Comparison of ENCODE assay signal across 16 cellular contexts in genomic region chr2:165833156-165833555, GRCh38. TPM values are rescaled to one million over a fixed set of nuclear protein-coding genes. Genes with fewer than 3 reads are reported as not detected.
DNase-seq lines count a peak whose midpoint lies in the region; ATAC-seq and TF ChIP-seq lines count a peak whose summit lies in the region.
"Had no signal": no experiment of that assay in that cellular context is flagged by ENCODE, and none has a peak within 500 bp of the region (broad histone marks: within the 10 kb centered on the region; RNA-seq: fewer than 3 reads in every experiment).

No MANE protein-coding gene starts in this region.

- no peak for ATAC-seq in HG02798 (IDR thresholded peaks at IDR 0.05; ENCODE audit: poor library complexity, unreplicated experiment)
- ATAC-seq in activated CD8-positive, alpha-beta T cell treated with anti-CD3 and anti-CD28 coated beads for 36 hours = no peak
- ATAC-seq: psoas muscle had no signal

- no peak overlapping the region for H3K4me3 Mint-ChIP-seq in activated CD8-positive, alpha-beta T cell treated with anti-CD3 and anti-CD28 coated beads for 36 hours

- no peak overlapping the region for H4K8ac ChIP-seq in mesenchymal stem cell (ENCODE audit: low read length)

- TF ChIP-seq CTCF in BJ (IDR thresholded peaks at IDR 0.05; ENCODE audit: insufficient read depth, low read depth, low read length) = no peak
- no peak for TF ChIP-seq CTCF in choroid plexus epithelial cell (conservative IDR thresholded peaks at IDR 0.05; ENCODE audit: low read depth, low read length)
- TF ChIP-seq CTCF in activated CD8-positive, alpha-beta T cell treated with anti-CD3 and anti-CD28 coated beads for 36 hours (IDR thresholded peaks at IDR 0.05) = no peak
- no peak for TF ChIP-seq CTCF in spleen (IDR thresholded peaks at IDR 0.05 in 8 of 11, conservative IDR thresholded peaks at IDR 0.05 in 3 of 11)

- H3K18ac ChIP-seq in mesenchymal stem cell (ENCODE audit: low read depth in 1 of 2, low read length in 2 of 2) = no peak overlapping the region

- no peak overlapping the region for H2BK5ac ChIP-seq in mesenchymal stem cell (ENCODE audit: low read depth, low read length, poor library complexity, severe bottlenecking)

- H4K91ac ChIP-seq in mesenchymal stem cell (ENCODE audit: low read length) = no peak overlapping the region

- H2AFZ ChIP-seq in mesenchymal stem cell (ENCODE audit: low read depth, low read length) = no peak overlapping the region

- no peak for TF ChIP-seq POLR2A in spleen (IDR thresholded peaks at IDR 0.05)

- no peaks in the 10 kb centered on the region for H3K9me3 Mint-ChIP-seq in activated CD8-positive, alpha-beta T cell treated with anti-CD3 and anti-CD28 coated beads for 36 hours

- no peaks in the 10 kb centered on the region for H3K36me3 ChIP-seq in BJ (ENCODE audit: control insufficient read depth, insufficient read depth, low read length)
- no peaks in the 10 kb centered on the region for H3K36me3 ChIP-seq in mesenchymal stem cell (ENCODE audit: control insufficient read depth in 1 of 2, insufficient read depth in 2 of 2, low read depth in 1 of 2, low read length in 2 of 2)
- no peaks in the 10 kb centered on the region for H3K36me3 ChIP-seq in spleen
- H3K36me3 ChIP-seq: vagina had no signal

- no peak overlapping the region for H3K23ac ChIP-seq in mesenchymal stem cell (ENCODE audit: low read length in 2 of 2)

- H3K27ac ChIP-seq in mesenchymal stem cell (ENCODE audit: low read length, poor library complexity, severe bottlenecking) (peak overlapping the region; percentile 18), spleen (no peak overlapping the region)
- H3K27ac ChIP-seq: HL-60, psoas muscle, vagina had no signal

- DNase-seq in BJ (ENCODE audit: low read depth) (peak; percentile 35), LHCN-M2 (ENCODE audit: low read depth) (peak; percentile 61), choroid plexus epithelial cell (ENCODE audit: low read depth) (peak; percentile 81), mesenchymal stem cell (peak; percentile 41), NOMO-1 (lab: John Stamatoyannopoulos, UW; ENCODE audit: unreplicated experiment in 2 of 2) (no peak), spleen (no peak)
- no peak for DNase-seq in activated CD8-positive, alpha-beta T cell treated with anti-CD3 and anti-CD28 coated beads for 36 hours
- DNase-seq: activated effector memory CD4-positive, alpha-beta T cell treated with Interleukin-2 at 50 U/mL for 16 hours; C1 segment of cervical spinal cord; psoas muscle; stimulated activated CD4-positive, alpha-beta T cell treated with anti-CD3 and anti-CD28 coated beads, Interleukin-4, amount 100 ng/mL, for 24 hours; stimulated activated naive CD4-positive, alpha-beta T cell had no signal

- no peaks in the 10 kb centered on the region for H3K36me3 Mint-ChIP-seq in activated CD8-positive, alpha-beta T cell treated with anti-CD3 and anti-CD28 coated beads for 36 hours (ENCODE audit: low read depth)

- H3K4me1 ChIP-seq in mesenchymal stem cell (ENCODE audit: control insufficient read depth, insufficient read depth, low read depth, low read length) (peaks cover 2% of the 10 kb centered on the region), spleen (no peaks in the 10 kb centered on the region)
- H3K4me1 ChIP-seq: psoas muscle, vagina had no signal

- H3K79me1 ChIP-seq in mesenchymal stem cell (replicated peaks; ENCODE audit: low read length, poor library complexity, severe bottlenecking) = no peaks in the 10 kb centered on the region

- H3K4me3 ChIP-seq in BJ (ENCODE audit: low read depth, low read length) (no peak overlapping the region), choroid plexus epithelial cell (ENCODE audit: low read depth, low read length) (no peak overlapping the region), mesenchymal stem cell (ENCODE audit: insufficient read depth in 1 of 2, low read depth in 1 of 2, low read length in 2 of 2) (no peak overlapping the region), spleen (no peak overlapping the region)
- H3K4me3 ChIP-seq: psoas muscle, vagina had no signal

- H3K9me3 ChIP-seq in mesenchymal stem cell (ENCODE audit: control insufficient read depth, low read length) = no peaks in the 10 kb centered on the region
- H3K9me3 ChIP-seq in spleen = no peaks in the 10 kb centered on the region
- H3K9me3 ChIP-seq: psoas muscle, vagina had no signal

- no peak overlapping the region for H3K9ac ChIP-seq in mesenchymal stem cell (ENCODE audit: low read length)

- no peak overlapping the region for H2BK12ac ChIP-seq in mesenchymal stem cell (ENCODE audit: low read length in 2 of 2)

- WGBS in mesenchymal stem cell = 70% methylated on average over 4 of the region's 4 CpGs
- WGBS in spleen, 5 donors = 89 to 97% (median 95%) methylated on average over 4 of the region's 4 CpGs

- CTCF ChIA-PET in BJ (lab: Yijun Ruan, JAX) = no interaction called here
- CTCF ChIA-PET in activated CD8-positive, alpha-beta T cell treated with anti-CD3 and anti-CD28 coated beads for 36 hours (lab: Charles Lee) = no interaction called here

- H3K4me2 ChIP-seq in mesenchymal stem cell (ENCODE audit: low read length, poor library complexity, severe bottlenecking) = no peak overlapping the region

- no peak overlapping the region for H3K27ac Mint-ChIP-seq in activated CD8-positive, alpha-beta T cell treated with anti-CD3 and anti-CD28 coated beads for 36 hours

- POLR2A ChIA-PET in BJ (lab: Charles Lee) = no interaction called here
- POLR2A ChIA-PET in activated CD8-positive, alpha-beta T cell treated with anti-CD3 and anti-CD28 coated beads for 36 hours (lab: Charles Lee) = no interaction called here

- H3K4me1 Mint-ChIP-seq in activated CD8-positive, alpha-beta T cell treated with anti-CD3 and anti-CD28 coated beads for 36 hours (ENCODE audit: low read depth) = no peaks in the 10 kb centered on the region

- intact Hi-C loops in activated CD8-positive, alpha-beta T cell treated with anti-CD3 and anti-CD28 coated beads for 36 hours (cut with micrococcal nuclease) = no loop called here
- intact Hi-C loops in spleen (cut with DNase I; ENCODE audit: low total_unique reads) = no loop called here

- H3K27me3 Mint-ChIP-seq in activated CD8-positive, alpha-beta T cell treated with anti-CD3 and anti-CD28 coated beads for 36 hours = no peaks in the 10 kb centered on the region

- H2BK120ac ChIP-seq in mesenchymal stem cell (ENCODE audit: low read depth, low read length) = no peak overlapping the region

- no peak overlapping the region for H2AK5ac ChIP-seq in mesenchymal stem cell (ENCODE audit: low read length, severe bottlenecking)

- H3K14ac ChIP-seq in mesenchymal stem cell (ENCODE audit: low read length in 2 of 2) = no peak overlapping the region

- H3K4ac ChIP-seq in mesenchymal stem cell (ENCODE audit: low read depth in 1 of 2, low read length in 2 of 2) = no peak overlapping the region

- no peak overlapping the region for H2BK15ac ChIP-seq in mesenchymal stem cell (ENCODE audit: low read depth, poor library complexity, severe bottlenecking)

- H3K27me3 ChIP-seq in BJ (ENCODE audit: control insufficient read depth, insufficient read depth, low read length) (no peaks in the 10 kb centered on the region), mesenchymal stem cell (ENCODE audit: control insufficient read depth in 1 of 2, insufficient read depth in 1 of 2, low read length in 2 of 2) (no peaks in the 10 kb centered on the region), spleen (replicated peaks in 1 of 7) (no peaks in the 10 kb centered on the region)
- H3K27me3 ChIP-seq: vagina had no signal

RNA-seq across cellular contexts. Expression of gene GALNT3, which starts 39.1 kb away (rescaled TPM):
- polyA plus RNA-seq in BJ (2011; rRNA removed) (2.4 and 5.4 TPM in 2 replicates), spleen (1 to 10 TPM; 5.6 to 8.2 (median 7.8) TPM)
- polyA minus RNA-seq in BJ (2011; rRNA and poly(A)+ RNA removed) = 3.3 and 5.0 TPM in 2 replicates
- total RNA-seq in LHCN-M2 (2014; rRNA removed) (1.5 and 2.6 TPM in 2 replicates), spleen (10 to 100 TPM; 25.1 to 58.1 (median 35.4) TPM)
- 1.4 TPM for polyA plus RNA-seq in LHCN-M2 (2012)
- polyA plus RNA-seq in mesenchymal stem cell (2013, experiment 1 of 2) = 3.3 TPM
- polyA plus RNA-seq in mesenchymal stem cell (2013, experiment 2 of 2) = 3.7 TPM
- 1 to 10 TPM; 1.9 to 2.8 TPM for total RNA-seq in activated CD8-positive, alpha-beta T cell treated with anti-CD3 and anti-CD28 coated beads for 36 hours
- total RNA-seq: G401 had no signal

Comparison
In these comparisons a context has a peak if more than half of its experiments do, and no peak if none do; other contexts are left out.
1. DNase-seq: peak in BJ (single experiment), LHCN-M2 (single experiment), choroid plexus epithelial cell (single experiment) and mesenchymal stem cell (single experiment); none in NOMO-1 (0 of 2), activated CD8-positive, alpha-beta T cell treated with anti-CD3 and anti-CD28 coated beads for 36 hours (single experiment) and spleen (single experiment).